In the genomic region with DNA sequence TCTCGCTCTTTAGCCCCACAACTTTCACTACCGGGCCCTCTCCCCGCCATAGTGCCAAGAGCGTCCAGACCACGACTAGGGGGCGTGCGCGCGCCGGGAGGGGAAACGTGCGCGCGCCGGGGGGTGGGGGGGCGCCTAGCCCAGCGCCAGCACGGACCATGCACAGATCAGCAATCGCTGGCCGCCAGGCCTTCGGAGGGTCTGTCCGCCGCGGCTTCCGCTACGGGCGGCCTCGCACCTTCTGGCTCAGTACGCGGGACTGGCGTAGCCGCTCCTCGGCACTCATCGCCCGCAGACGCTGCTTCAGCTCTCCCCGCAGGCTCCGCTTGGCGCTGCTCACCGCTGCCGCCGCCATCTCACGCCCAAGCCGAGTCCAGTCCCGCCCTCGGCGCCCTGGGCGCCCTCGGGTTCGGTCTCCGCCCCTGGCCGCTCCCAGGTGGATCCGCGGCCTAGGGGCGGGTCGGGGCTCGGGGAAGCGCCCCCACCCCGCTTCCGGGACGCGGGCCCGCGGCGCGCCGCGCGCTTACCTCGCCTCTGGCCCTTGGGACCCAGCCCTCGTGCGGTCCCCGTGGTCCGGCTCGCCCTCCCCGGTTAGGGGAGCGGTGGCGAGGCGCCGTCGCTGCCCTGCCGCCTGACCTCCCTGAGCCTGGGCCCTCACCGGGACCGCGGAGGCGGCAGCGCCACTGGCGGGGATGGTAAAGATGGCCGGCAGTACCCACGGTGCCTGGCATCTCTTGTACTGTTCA, we compare ENCODE assay signal across 1 cellular context.
TF ChIP-seq lines count a peak whose summit lies in the region.

TSS of gene MTHFS (minus strand) at position 381 of the 746 bp plus-strand sequence. CDS start at position 355, 26 bp downstream.

TF ChIP-seq in HepG2, 621 proteins besides CTCF, POLR2A, EP300 and RAD21 (continued from another document):
- TF ChIP-seq TERF1 (CRISPR knock-in tag; IDR thresholded peaks at IDR 0.05) (peak; percentile 61; the same call in 1 of the 2 replicates), KIAA2018 (CRISPR knock-in tag; IDR thresholded peaks at IDR 0.05; ENCODE audit: borderline replicate concordance) (no peak), ESRRA (CRISPR knock-in tag; IDR thresholded peaks at IDR 0.05; ENCODE audit: low read depth) (peak; percentile 69), ZNF570 (CRISPR knock-in tag; IDR thresholded peaks at IDR 0.05; ENCODE audit: borderline replicate concordance) (no peak; the same call in 1 of the 2 replicates), EHMT2 (IDR thresholded peaks at IDR 0.05; ENCODE audit: borderline replicate concordance, low read depth, low read length) (no peak), NFRKB (IDR thresholded peaks at IDR 0.05) (no peak), EED (CRISPR knock-in tag; IDR thresholded peaks at IDR 0.05) (peak; percentile 70; the same call in 1 of the 2 replicates), ZFAT (CRISPR knock-in tag; conservative IDR thresholded peaks at IDR 0.05) (0 out of 2 replicates have a peak, but pooled peaks have one; percentile 72), SNRNP70 (IDR thresholded peaks at IDR 0.05; ENCODE audit: low read depth, low read length) (no peak), AKAP8 (CRISPR knock-in tag; IDR thresholded peaks at IDR 0.05) (no peak; the same call in none of the 2 replicates), RBM22 (optimal IDR thresholded peaks at IDR 0.05; ENCODE audit: low read length) (no peak), ZNF605 (CRISPR knock-in tag; IDR thresholded peaks at IDR 0.05) (peak; percentile 78; the same call in 1 of the 2 replicates), KLF16 (CRISPR knock-in tag; IDR thresholded peaks at IDR 0.05) (peak; percentile 81 to 89; a peak in 3 of 4 replicates)
- TF ChIP-seq, protein P1, sequence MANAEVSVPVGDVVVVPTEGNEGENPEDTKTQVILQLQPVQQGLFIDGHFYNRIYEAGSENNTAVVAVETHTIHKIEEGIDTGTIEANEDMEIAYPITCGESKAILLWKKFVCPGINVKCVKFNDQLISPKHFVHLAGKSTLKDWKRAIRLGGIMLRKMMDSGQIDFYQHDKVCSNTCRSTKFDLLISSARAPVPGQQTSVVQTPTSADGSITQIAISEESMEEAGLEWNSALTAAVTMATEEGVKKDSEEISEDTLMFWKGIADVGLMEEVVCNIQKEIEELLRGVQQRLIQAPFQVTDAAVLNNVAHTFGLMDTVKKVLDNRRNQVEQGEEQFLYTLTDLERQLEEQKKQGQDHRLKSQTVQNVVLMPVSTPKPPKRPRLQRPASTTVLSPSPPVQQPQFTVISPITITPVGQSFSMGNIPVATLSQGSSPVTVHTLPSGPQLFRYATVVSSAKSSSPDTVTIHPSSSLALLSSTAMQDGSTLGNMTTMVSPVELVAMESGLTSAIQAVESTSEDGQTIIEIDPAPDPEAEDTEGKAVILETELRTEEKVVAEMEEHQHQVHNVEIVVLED (CRISPR knock-in tag; IDR thresholded peaks at IDR 0.05; ENCODE audit: borderline replicate concordance): peak; percentile 84
- TF ChIP-seq, protein P2, sequence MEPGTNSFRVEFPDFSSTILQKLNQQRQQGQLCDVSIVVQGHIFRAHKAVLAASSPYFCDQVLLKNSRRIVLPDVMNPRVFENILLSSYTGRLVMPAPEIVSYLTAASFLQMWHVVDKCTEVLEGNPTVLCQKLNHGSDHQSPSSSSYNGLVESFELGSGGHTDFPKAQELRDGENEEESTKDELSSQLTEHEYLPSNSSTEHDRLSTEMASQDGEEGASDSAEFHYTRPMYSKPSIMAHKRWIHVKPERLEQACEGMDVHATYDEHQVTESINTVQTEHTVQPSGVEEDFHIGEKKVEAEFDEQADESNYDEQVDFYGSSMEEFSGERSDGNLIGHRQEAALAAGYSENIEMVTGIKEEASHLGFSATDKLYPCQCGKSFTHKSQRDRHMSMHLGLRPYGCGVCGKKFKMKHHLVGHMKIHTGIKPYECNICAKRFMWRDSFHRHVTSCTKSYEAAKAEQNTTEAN (CRISPR knock-in tag; conservative IDR thresholded peaks at IDR 0.05): peak; percentile 91
